Comparison of ENCODE assay signal across 22 cellular contexts in the genomic region with DNA sequence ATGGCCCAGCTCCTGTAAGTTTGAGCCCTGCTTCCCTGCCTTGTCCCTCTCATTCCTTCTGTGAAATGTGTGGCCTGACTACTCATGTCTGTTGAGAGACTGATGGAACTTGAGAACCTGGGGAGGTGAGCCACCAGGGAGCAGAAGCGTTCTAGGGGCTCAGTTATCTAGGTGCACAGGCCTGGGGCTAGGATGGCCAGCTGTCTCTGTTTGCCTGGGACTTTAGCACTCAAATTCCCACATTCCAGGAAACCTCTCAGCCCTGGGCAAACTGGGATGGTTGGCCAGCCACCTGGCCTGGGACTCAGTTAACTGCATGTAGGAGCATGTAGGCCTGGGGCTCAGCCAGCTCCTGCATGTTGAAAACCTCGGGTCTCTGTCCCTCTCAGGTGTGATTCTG. TPM values are rescaled to one million over a fixed set of nuclear protein-coding genes. Genes with fewer than 3 reads are reported as not detected.
"Had no signal": no experiment of that assay in that cellular context is flagged by ENCODE, and none has a peak within 500 bp of the region (broad histone marks: within the 10 kb centered on the region; RNA-seq: fewer than 3 reads in every experiment).

No MANE protein-coding gene starts in this region.

- DNase-seq: activated CD4-positive, alpha-beta T cell treated with anti-CD3 and anti-CD28 coated beads, Interleukin-2, amount 50 U/mL, for 48 hours; activated CD8-positive, alpha-beta memory T cell treated with anti-CD3 and anti-CD28 coated beads, Interleukin-2, amount 10 ng/mL, durations not matched to agents 7 days and 5 days; caudate nucleus; effector memory CD8-positive, alpha-beta T cell; foreskin fibroblast; glutamatergic neuron; hippocampal formation; sigmoid colon; spleen; stimulated activated CD4-positive, alpha-beta T cell treated with anti-CD3 and anti-CD28 coated beads, Interleukin-4, amount 100 ng/mL, for 4 hours; T-helper 2 cell; upper lobe of left lung had no signal

- H3K27ac Mint-ChIP-seq: activated CD8-positive, alpha-beta memory T cell treated with anti-CD3 and anti-CD28 coated beads, Interleukin-2, amount 10 ng/mL, durations not matched to agents 7 days and 5 days; activated naive CD8-positive, alpha-beta T cell; effector memory CD8-positive, alpha-beta T cell; stimulated activated memory B cell treated with anti-CD40 and anti-IgM and Interleukin-4, amounts not matched to agents 10 μg/mL and 1 μg/mL and 100 μg/mL, for 72 hours had no signal

- H3K27ac ChIP-seq: sigmoid colon, spleen, thoracic aorta, upper lobe of left lung had no signal

- H3K9me3 ChIP-seq: sigmoid colon, spleen, thoracic aorta, upper lobe of left lung had no signal

- H3K4me3 Mint-ChIP-seq: activated CD8-positive, alpha-beta memory T cell treated with anti-CD3 and anti-CD28 coated beads, Interleukin-2, amount 10 ng/mL, durations not matched to agents 7 days and 5 days; activated naive CD8-positive, alpha-beta T cell; effector memory CD8-positive, alpha-beta T cell; stimulated activated memory B cell treated with anti-CD40 and anti-IgM and Interleukin-4, amounts not matched to agents 10 μg/mL and 1 μg/mL and 100 μg/mL, for 72 hours had no signal

- H3K36me3 Mint-ChIP-seq: activated CD8-positive, alpha-beta memory T cell treated with anti-CD3 and anti-CD28 coated beads, Interleukin-2, amount 10 ng/mL, durations not matched to agents 7 days and 5 days; stimulated activated memory B cell treated with anti-CD40 and anti-IgM and Interleukin-4, amounts not matched to agents 10 μg/mL and 1 μg/mL and 100 μg/mL, for 72 hours had no signal

- H3K9me3 Mint-ChIP-seq: effector memory CD8-positive, alpha-beta T cell; stimulated activated memory B cell treated with anti-CD40 and anti-IgM and Interleukin-4, amounts not matched to agents 10 μg/mL and 1 μg/mL and 100 μg/mL, for 72 hours had no signal

- H3K4me1 Mint-ChIP-seq: stimulated activated memory B cell treated with anti-CD40 and anti-IgM and Interleukin-4, amounts not matched to agents 10 μg/mL and 1 μg/mL and 100 μg/mL, for 72 hours had no signal

- ATAC-seq: activated CD8-positive, alpha-beta memory T cell treated with anti-CD3 and anti-CD28 coated beads, Interleukin-2, amount 10 ng/mL, durations not matched to agents 7 days and 5 days; effector memory CD8-positive, alpha-beta T cell; left lobe of liver; stimulated activated memory B cell treated with anti-CD40 and anti-IgM and Interleukin-4, amounts not matched to agents 10 μg/mL and 1 μg/mL and 100 μg/mL, for 72 hours had no signal

- H3K27me3 ChIP-seq: sigmoid colon, upper lobe of left lung had no signal

- H3K4me1 ChIP-seq: sigmoid colon, spleen, upper lobe of left lung had no signal

- H3K27me3 Mint-ChIP-seq: activated CD8-positive, alpha-beta memory T cell treated with anti-CD3 and anti-CD28 coated beads, Interleukin-2, amount 10 ng/mL, durations not matched to agents 7 days and 5 days; activated naive CD8-positive, alpha-beta T cell had no signal

- H3K36me3 ChIP-seq: sigmoid colon, spleen, thoracic aorta, upper lobe of left lung had no signal

- H3K4me3 ChIP-seq: lung, sigmoid colon, spleen, thoracic aorta, upper lobe of left lung had no signal

RNA-seq across cellular contexts. Expression of a gene that starts 9.3 kb away (rescaled TPM):
- total RNA-seq: activated CD8-positive, alpha-beta memory T cell treated with anti-CD3 and anti-CD28 coated beads, Interleukin-2, amount 10 ng/mL, durations not matched to agents 7 days and 5 days; myocyte; omental fat pad; sigmoid colon; spleen had no signal
- polyA plus RNA-seq: neural cell had no signal

RNA-seq across cellular contexts. Expression of a gene that starts 15.0 kb away (rescaled TPM):
- total RNA-seq: left lobe of liver had no signal

RNA-seq across cellular contexts. Expression of a gene that starts 37.3 kb away (rescaled TPM):
- total RNA-seq: activated CD8-positive, alpha-beta memory T cell treated with anti-CD3 and anti-CD28 coated beads, Interleukin-2, amount 10 ng/mL, durations not matched to agents 7 days and 5 days; dermis microvascular lymphatic vessel endothelial cell; pulmonary artery endothelial cell had no signal
